ENCODE assay signal across 10 cellular contexts in the genomic region with DNA sequence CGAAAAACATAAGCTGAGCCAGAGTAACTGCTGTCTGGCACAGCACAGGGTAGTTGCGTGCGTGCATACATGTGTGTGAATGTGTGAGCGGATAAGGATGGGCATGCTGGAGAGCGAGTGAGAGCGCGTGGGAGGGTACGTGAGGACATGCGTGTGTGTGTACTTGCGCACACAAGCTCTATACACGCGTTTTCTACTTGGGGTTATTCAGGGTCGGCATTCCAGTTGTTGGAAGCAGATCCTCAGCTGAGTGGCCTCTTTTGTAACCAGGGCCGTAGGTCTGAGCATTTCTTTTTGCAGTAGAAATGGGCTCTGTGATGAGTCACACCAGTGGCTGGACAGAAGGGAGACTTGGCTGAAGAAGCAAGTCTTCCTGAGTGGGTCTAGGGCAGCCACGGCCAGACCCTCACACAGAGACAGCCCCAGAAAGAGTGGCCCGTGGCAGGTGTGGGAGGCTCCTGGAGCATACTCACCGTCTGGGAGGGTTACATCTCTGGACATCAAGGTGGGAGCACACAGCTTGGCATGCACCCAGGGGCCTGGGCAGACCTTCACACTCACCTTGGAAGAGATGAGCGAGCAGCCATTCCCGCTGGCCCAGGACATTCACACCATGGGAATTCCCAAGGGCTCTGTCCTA.
DNase-seq lines count a peak whose midpoint lies in the region; ATAC-seq and TF ChIP-seq lines count a peak whose summit lies in the region.
"Had no signal": no experiment of that assay in that cellular context is flagged by ENCODE, and none has a peak within 500 bp of the region (broad histone marks: within the 10 kb centered on the region; RNA-seq: fewer than 3 reads in every experiment).

No MANE protein-coding gene starts in this region.

- H3K4me3 ChIP-seq in left ventricle myocardium inferior (no peak overlapping the region), spleen (peak overlapping the region in 1 of 8 donors; percentile 14)

- peaks cover 37% of the 10 kb centered on the region for H3K4me1 Mint-ChIP-seq in activated B cell treated with CpG ODN at 0.5 μM for 24 hours

- intact Hi-C loops in activated B cell treated with CpG ODN at 0.5 μM for 24 hours (cut with micrococcal nuclease) = loop anchor here (2.0 kb wide), 2 partner anchors 27 to 53 kb away; no protein-coding TSS in a partner anchor
- intact Hi-C loops in left ventricle myocardium inferior (cut with micrococcal nuclease) = no loop called here
- intact Hi-C loops in spleen (cut with DNase I; ENCODE audit: low total_unique reads) = no loop called here

- DNase-seq in GM03348 (ENCODE audit: low spot score) = peak; percentile 86
- DNase-seq in activated B cell treated with CpG ODN at 0.5 μM for 24 hours = no peak
- DNase-seq in left ventricle myocardium inferior = peak; percentile 48
- no peak for DNase-seq in spleen
- DNase-seq in NCI-H2081 treated with DMSO at 0.1 percent for 48 hours (lab: John Stamatoyannopoulos, UW) = no peak
- DNase-seq: NCI-H510A had no signal

- ATAC-seq in activated B cell treated with CpG ODN at 0.5 μM for 24 hours (ENCODE audit: low read depth) (no peak), GM18519 (IDR thresholded peaks at IDR 0.05; ENCODE audit: low FRiP score, unreplicated experiment) (no peak), GM21423 (IDR thresholded peaks at IDR 0.05; ENCODE audit: unreplicated experiment) (no peak), GM18870 (IDR thresholded peaks at IDR 0.05; ENCODE audit: unreplicated experiment) (no peak)

- no peak for TF ChIP-seq POLR2A in spleen (IDR thresholded peaks at IDR 0.05)

- no peaks in the 10 kb centered on the region for H3K27me3 Mint-ChIP-seq in activated B cell treated with CpG ODN at 0.5 μM for 24 hours
- H3K27me3 Mint-ChIP-seq: activated naive CD8-positive, alpha-beta T cell had no signal

- CTCF ChIA-PET in activated B cell treated with CpG ODN at 0.5 μM for 24 hours (lab: Charles Lee) = interaction anchor here (0.8 to 1.9 kb wide), 8 partner anchors 10 to 193 kb away, joined by 3 to 16 read pairs (median 5); no protein-coding TSS in a partner anchor

- POLR2A ChIA-PET in activated B cell treated with CpG ODN at 0.5 μM for 24 hours (lab: Charles Lee) = interaction anchor here (0.6 to 1.7 kb wide), 16 partner anchors 9 to 220 kb away, joined by 3 to 21 read pairs (median 4); a partner anchor contains a TSS

- H3K36me3 Mint-ChIP-seq in activated B cell treated with CpG ODN at 0.5 μM for 24 hours (ENCODE audit: low read depth) = no peaks in the 10 kb centered on the region
- H3K36me3 Mint-ChIP-seq: activated naive CD8-positive, alpha-beta T cell had no signal

- H3K27me3 ChIP-seq in left ventricle myocardium inferior (ENCODE audit: low read depth) = no peaks in the 10 kb centered on the region
- H3K27me3 ChIP-seq in spleen (replicated peaks in 1 of 7) = no peaks in the 10 kb centered on the region

- peak overlapping the region; percentile 93 for H3K27ac Mint-ChIP-seq in activated B cell treated with CpG ODN at 0.5 μM for 24 hours

- H3K9me3 Mint-ChIP-seq in activated B cell treated with CpG ODN at 0.5 μM for 24 hours = peaks cover 2% of the 10 kb centered on the region

- H3K4me3 Mint-ChIP-seq in activated B cell treated with CpG ODN at 0.5 μM for 24 hours = peak overlapping the region; percentile 63

- no peaks in the 10 kb centered on the region for H3K36me3 ChIP-seq in left ventricle myocardium inferior
- H3K36me3 ChIP-seq in spleen = no peaks in the 10 kb centered on the region

- H3K4me1 ChIP-seq in left ventricle myocardium inferior (peaks cover 18% of the 10 kb centered on the region), spleen (peaks cover 5 to 33% (median 27%) of the 10 kb centered on the region in 6 donors)

- 80 to 93% (median 85%) methylated on average over 17 to 19 of the region's 19 CpGs for WGBS in spleen, 5 donors

- H3K27ac ChIP-seq in left ventricle myocardium inferior (replicated peaks) (peak overlapping the region; percentile 69), spleen (peak overlapping the region in 7 of 8 donors; percentile 37 to 82 (median 75))

- H3K9me3 ChIP-seq in left ventricle myocardium inferior (replicated peaks) = no peaks in the 10 kb centered on the region
- peaks cover 0 to 4% (median 0%) of the 10 kb centered on the region in 8 donors for H3K9me3 ChIP-seq in spleen

- TF ChIP-seq CTCF in activated B cell treated with CpG ODN at 0.5 μM for 24 hours (IDR thresholded peaks at IDR 0.05) (no peak), left ventricle myocardium inferior (IDR thresholded peaks at IDR 0.05; ENCODE audit: borderline replicate concordance) (no peak), spleen (IDR thresholded peaks at IDR 0.05 in 8 of 11, conservative IDR thresholded peaks at IDR 0.05 in 3 of 11) (no peak)

Comparison
In these comparisons a context has a peak if more than half of its experiments do, and no peak if none do; other contexts are left out.
1. DNase-seq: peak in GM03348 (single experiment) and left ventricle myocardium inferior (single experiment); none in activated B cell treated with CpG ODN at 0.5 μM for 24 hours (single experiment), spleen (single experiment) and NCI-H2081 treated with DMSO at 0.1 percent for 48 hours (single experiment).